ENCODE assay signal across 9 cellular contexts in the genomic region with DNA sequence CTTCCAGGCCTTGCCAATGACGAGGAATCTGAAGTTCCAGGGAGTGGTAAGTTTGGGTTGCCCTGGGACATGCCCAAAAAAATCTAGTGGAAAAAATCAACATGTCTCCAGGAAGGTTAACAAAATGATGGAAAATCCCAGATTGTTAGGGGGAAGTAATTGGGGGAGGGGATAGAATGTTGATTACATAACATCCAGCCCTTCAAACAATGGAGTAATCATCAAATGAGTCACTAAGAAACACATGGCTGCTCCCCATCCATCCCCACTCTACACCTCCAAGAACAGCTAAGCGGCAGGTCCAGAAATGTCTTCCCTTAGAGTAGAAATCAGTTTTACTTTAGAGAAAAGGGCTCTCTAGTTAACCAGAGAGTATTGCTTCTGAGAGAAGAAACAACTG.
DNase-seq lines count a peak whose midpoint lies in the region; ATAC-seq and TF ChIP-seq lines count a peak whose summit lies in the region.
"Had no signal": no experiment of that assay in that cellular context is flagged by ENCODE, and none has a peak within 500 bp of the region (broad histone marks: within the 10 kb centered on the region; RNA-seq: fewer than 3 reads in every experiment).

No MANE protein-coding gene starts in this region.

- H3K27me3 Mint-ChIP-seq in activated T-cell treated with anti-CD3 and anti-CD28 coated beads, Interleukin-2, amount 50 U/mL, for 24 hours: no peaks in the 10 kb centered on the region

- peak overlapping the region; percentile 69 for H3K4me3 Mint-ChIP-seq in activated T-cell treated with anti-CD3 and anti-CD28 coated beads, Interleukin-2, amount 50 U/mL, for 24 hours
- H3K4me3 Mint-ChIP-seq: CD14-positive monocyte had no signal

- DNase-seq in activated T-cell treated with anti-CD3 and anti-CD28 coated beads, Interleukin-2, amount 50 U/mL, for 24 hours: no peak
- no peak for DNase-seq in activated T-cell treated with anti-CD3 and anti-CD28 coated beads, Interleukin-2, amount 50 U/mL, for 48 hours
- DNase-seq in SJSA1 (ENCODE audit: low read depth in 1 of 2, low spot score in 2 of 2): peak in 1 of 2 experiments; percentile 47
- peak; percentile 60 for DNase-seq in fibroblast of the aortic adventitia (ENCODE audit: low read depth)
- DNase-seq in thoracic aorta (ENCODE audit: low spot score): no peak
- DNase-seq in KG1 (lab: John Stamatoyannopoulos, UW): no peak
- DNase-seq in NCI-H510A treated with DMSO at 0.1 percent for 48 hours (lab: John Stamatoyannopoulos, UW): no peak

- H3K36me3 Mint-ChIP-seq in activated T-cell treated with anti-CD3 and anti-CD28 coated beads, Interleukin-2, amount 50 U/mL, for 24 hours (ENCODE audit: low read depth): peaks cover 96% of the 10 kb centered on the region

- H3K36me3 ChIP-seq in SJSA1 (peaks cover 57% of the 10 kb centered on the region), thoracic aorta (peaks cover 10% of the 10 kb centered on the region)

- H3K27me3 ChIP-seq in SJSA1 (replicated peaks) (no peaks in the 10 kb centered on the region), thoracic aorta (replicated peaks; ENCODE audit: insufficient read depth) (no peaks in the 10 kb centered on the region)

- H3K4me1 ChIP-seq in SJSA1 (replicated peaks): peaks cover 57% of the 10 kb centered on the region
- peaks cover 44 to 68% of the 10 kb centered on the region in 2 donors for H3K4me1 ChIP-seq in thoracic aorta (ENCODE audit: control insufficient read depth in 1 of 2, low read depth in 2 of 2)

- H3K4me3 ChIP-seq in SJSA1 (no peak overlapping the region), fibroblast of the aortic adventitia (ENCODE audit: low read depth, low read length) (no peak overlapping the region), thoracic aorta (no peak overlapping the region)

- peak overlapping the region; percentile 99 for H3K27ac Mint-ChIP-seq in activated T-cell treated with anti-CD3 and anti-CD28 coated beads, Interleukin-2, amount 50 U/mL, for 24 hours

- TF ChIP-seq CTCF in fibroblast of the aortic adventitia (IDR thresholded peaks at IDR 0.05; ENCODE audit: insufficient read depth, low read length) (no peak), thoracic aorta (IDR thresholded peaks at IDR 0.05) (no peak)

- no peaks in the 10 kb centered on the region for H3K9me3 ChIP-seq in SJSA1 (replicated peaks)
- H3K9me3 ChIP-seq in thoracic aorta: no peaks in the 10 kb centered on the region

- H3K27ac ChIP-seq in SJSA1 (peak overlapping the region; percentile 22), thoracic aorta (peak overlapping the region; percentile 39 to 45)

- ATAC-seq in thoracic aorta (ENCODE audit: insufficient number of reproducible peaks, low FRiP score, low read depth) (no peak), HG03457 (IDR thresholded peaks at IDR 0.05; ENCODE audit: unreplicated experiment) (no peak)

- H3K4me1 Mint-ChIP-seq in activated T-cell treated with anti-CD3 and anti-CD28 coated beads, Interleukin-2, amount 50 U/mL, for 24 hours (ENCODE audit: low read depth): peaks cover 97% of the 10 kb centered on the region

- H3K9me3 Mint-ChIP-seq in activated T-cell treated with anti-CD3 and anti-CD28 coated beads, Interleukin-2, amount 50 U/mL, for 24 hours: no peaks in the 10 kb centered on the region
